In genomic region chr6:148701393-148701774, GRCh38 we compare ENCODE assay signal across 11 cellular contexts. TPM values are rescaled to one million over a fixed set of nuclear protein-coding genes. Genes with fewer than 3 reads are reported as not detected.
DNase-seq lines count a peak whose midpoint lies in the region; ATAC-seq, FAIRE-seq and TF ChIP-seq lines count a peak whose summit lies in the region.
"Had no signal": no experiment of that assay in that cellular context is flagged by ENCODE, and none has a peak within 500 bp of the region (broad histone marks: within the 10 kb centered on the region; RNA-seq: fewer than 3 reads in every experiment).

No MANE protein-coding gene starts in this region.

- H3K4me3 ChIP-seq in Loucy (ENCODE audit: low read length, poor library complexity, severe bottlenecking) = no peak overlapping the region
- peak overlapping the region; percentile 42 for H3K4me3 ChIP-seq in epithelial cell of proximal tubule (ENCODE audit: low read depth, low read length)

- no peak overlapping the region for H3K4me2 ChIP-seq in Loucy (ENCODE audit: low read depth, low read length, poor library complexity, severe bottlenecking)

- no peaks in the 10 kb centered on the region for H3K27me3 Mint-ChIP-seq in stimulated activated naive B cell treated with anti-CD40 and anti-IgM and Interleukin-4, amounts not matched to agents 10 μg/mL and 1 μg/mL and 100 μg/mL, for 72 hours

- H3K9me3 ChIP-seq in Loucy (ENCODE audit: insufficient read depth, low read depth, low read length) = peaks cover 5% of the 10 kb centered on the region; the same call in 1 of the 2 replicates

- H3K9me3 Mint-ChIP-seq in stimulated activated naive B cell treated with anti-CD40 and anti-IgM and Interleukin-4, amounts not matched to agents 10 μg/mL and 1 μg/mL and 100 μg/mL, for 72 hours = peaks cover 0 to 3% of the 10 kb centered on the region in 2 donors

- H3K36me3 ChIP-seq in Loucy (ENCODE audit: insufficient read depth, low read length) = no peaks in the 10 kb centered on the region

- peak; percentile 2 for DNase-seq in DMS79 (lab: John Stamatoyannopoulos, UW)
- DNase-seq in DMS79 treated with DMSO at 0.1 percent for 48 hours (lab: John Stamatoyannopoulos, UW) = no peak
- no peak for DNase-seq in epithelial cell of proximal tubule (ENCODE audit: low read depth)
- DNase-seq in stimulated activated naive B cell treated with anti-CD40 and anti-IgM and Interleukin-4, amounts not matched to agents 10 μg/mL and 1 μg/mL and 100 μg/mL, for 72 hours = no peak
- DNase-seq in urothelium cell line (ENCODE audit: low spot score) = no peak
- no peak for DNase-seq in mucosa of gallbladder (ENCODE audit: low spot score)
- DNase-seq: islet precursor cell; NCI-H187; stimulated activated CD4-positive, alpha-beta T cell treated with anti-CD3 and anti-CD28 coated beads, Interleukin-2, amount 100 ng/mL, for 24 hours had no signal

- no peaks in the 10 kb centered on the region for H3K9me2 ChIP-seq in Loucy (replicated peaks; ENCODE audit: low read depth, low read length)

- no peak overlapping the region for H3K27ac Mint-ChIP-seq in stimulated activated naive B cell treated with anti-CD40 and anti-IgM and Interleukin-4, amounts not matched to agents 10 μg/mL and 1 μg/mL and 100 μg/mL, for 72 hours

- no peaks in the 10 kb centered on the region for H3K27me3 ChIP-seq in Loucy (ENCODE audit: insufficient read depth, low read length, poor library complexity, severe bottlenecking)

- H3K4me3 Mint-ChIP-seq in stimulated activated naive B cell treated with anti-CD40 and anti-IgM and Interleukin-4, amounts not matched to agents 10 μg/mL and 1 μg/mL and 100 μg/mL, for 72 hours = peak overlapping the region; percentile 75 to 85

- no peak for TF ChIP-seq CTCF in Loucy (conservative IDR thresholded peaks at IDR 0.05; ENCODE audit: low read length)
- TF ChIP-seq CTCF in epithelial cell of proximal tubule (conservative IDR thresholded peaks at IDR 0.05; ENCODE audit: low read depth, low read length) = no peak

- no peaks in the 10 kb centered on the region for H3K79me2 ChIP-seq in Loucy (ENCODE audit: insufficient read depth, low read length)

- H3F3A ChIP-seq in Loucy (ENCODE audit: low read depth) = no peaks in the 10 kb centered on the region

- no peaks in the 10 kb centered on the region for H3K36me3 Mint-ChIP-seq in stimulated activated naive B cell treated with anti-CD40 and anti-IgM and Interleukin-4, amounts not matched to agents 10 μg/mL and 1 μg/mL and 100 μg/mL, for 72 hours

- H4K20me1 ChIP-seq in Loucy (ENCODE audit: insufficient read depth, low read length, poor library complexity, severe bottlenecking) = no peaks in the 10 kb centered on the region

- no peaks in the 10 kb centered on the region for H3K4me1 ChIP-seq in Loucy (ENCODE audit: insufficient read depth, low read length, poor library complexity, severe bottlenecking)

- H2AFZ ChIP-seq in Loucy (ENCODE audit: low read length) = peak overlapping the region; percentile 79

- peak in 1 of 2 donors; percentile 34 for ATAC-seq in stimulated activated naive B cell treated with anti-CD40 and anti-IgM and Interleukin-4, amounts not matched to agents 10 μg/mL and 1 μg/mL and 100 μg/mL, for 72 hours (replicated peaks)
- ATAC-seq in GM18867 (IDR thresholded peaks at IDR 0.05; ENCODE audit: unreplicated experiment) = no peak

- peaks cover 9 to 12% of the 10 kb centered on the region in 2 donors for H3K4me1 Mint-ChIP-seq in stimulated activated naive B cell treated with anti-CD40 and anti-IgM and Interleukin-4, amounts not matched to agents 10 μg/mL and 1 μg/mL and 100 μg/mL, for 72 hours

- no peak for FAIRE-seq in urothelium cell line (lab: Jason Lieb, UNC)

- H3K9ac ChIP-seq in Loucy (ENCODE audit: low read depth, low read length, poor library complexity, severe bottlenecking) = no peak overlapping the region

RNA-seq across cellular contexts. Expression of gene UST, which starts 45.4 kb away (rescaled TPM):
- total RNA-seq in epithelial cell of proximal tubule (1.1 TPM in 2 replicates), mucosa of gallbladder (24.0 TPM)

Comparison
In these comparisons a context has a peak if more than half of its experiments do, and no peak if none do; other contexts are left out.
1. RNA of gene UST, which starts 45.4 kb away (total RNA-seq): 24.0 TPM in mucosa of gallbladder (single experiment); 1.1 TPM in epithelial cell of proximal tubule; every median in the first group is over 10 times any median in the second.